17 cellular contexts compared by ENCODE assay signal in the genomic region with DNA sequence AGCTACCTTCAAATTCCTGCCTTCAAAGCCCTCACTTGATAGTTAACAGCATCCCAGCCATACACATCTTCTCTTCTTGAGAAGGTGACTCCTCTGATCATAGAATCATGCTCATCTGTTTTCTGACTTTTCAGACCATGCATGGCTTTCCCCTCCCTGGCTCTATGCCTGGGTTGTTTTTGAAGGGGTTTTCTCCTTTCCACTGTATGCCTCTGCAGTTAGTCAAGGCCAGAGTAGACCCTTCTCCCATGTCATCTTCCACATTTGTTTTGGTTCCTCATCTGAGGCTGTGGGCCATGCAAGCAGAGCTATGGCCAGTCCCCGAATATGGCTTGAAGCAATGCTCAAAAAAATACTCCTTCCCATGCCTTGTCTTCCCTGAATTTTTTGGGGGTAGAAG. TPM values are rescaled to one million over a fixed set of nuclear protein-coding genes. Genes with fewer than 3 reads are reported as not detected.
A peak's percentile ranks its signal among the peaks of the same experiment; 100 is the strongest.
DNase-seq lines count a peak whose midpoint lies in the region; ATAC-seq, FAIRE-seq and TF ChIP-seq lines count a peak whose summit lies in the region.
"Had no signal": no experiment of that assay in that cellular context is flagged by ENCODE, and none has a peak within 500 bp of the region (broad histone marks: within the 10 kb centered on the region; RNA-seq: fewer than 3 reads in every experiment).

No MANE protein-coding gene starts in this region.

- no peak overlapping the region for H3K4me3 ChIP-seq in cardiac muscle cell

- ATAC-seq in Right ventricle myocardium inferior (no peak), HG03342 (IDR thresholded peaks at IDR 0.05; ENCODE audit: unreplicated experiment) (no peak)
- peak; percentile 89 for ATAC-seq in stimulated activated memory B cell treated with anti-CD40 and anti-IgM and Interleukin-4, amounts not matched to agents 10 μg/mL and 1 μg/mL and 100 μg/mL, for 72 hours

- TF ChIP-seq CTCF in cardiac muscle cell (IDR thresholded peaks at IDR 0.05; ENCODE audit: low read depth, low read length) (no peak), brain (conservative IDR thresholded peaks at IDR 0.05) (no peak)

- no peaks in the 10 kb centered on the region for H3K36me3 ChIP-seq in cardiac muscle cell

- H3K27ac Mint-ChIP-seq in brain (peak overlapping the region in 3 of 5 experiments; percentile 5 to 51 (median 51)), immature natural killer cell (no peak overlapping the region)
- peak overlapping the region; percentile 88 for H3K27ac Mint-ChIP-seq in stimulated activated memory B cell treated with anti-CD40 and anti-IgM and Interleukin-4, amounts not matched to agents 10 μg/mL and 1 μg/mL and 100 μg/mL, for 72 hours
- H3K27ac Mint-ChIP-seq: CD14-positive monocyte had no signal

- no peak overlapping the region for H3K4me3 Mint-ChIP-seq in brain
- peak overlapping the region; percentile 70 for H3K4me3 Mint-ChIP-seq in stimulated activated memory B cell treated with anti-CD40 and anti-IgM and Interleukin-4, amounts not matched to agents 10 μg/mL and 1 μg/mL and 100 μg/mL, for 72 hours
- H3K4me3 Mint-ChIP-seq in immature natural killer cell: no peak overlapping the region
- H3K4me3 Mint-ChIP-seq: CD14-positive monocyte had no signal

- no peaks in the 10 kb centered on the region for H3K27me3 ChIP-seq in cardiac muscle cell

- TF ChIP-seq POLR2A in GM12892 (IDR thresholded peaks at IDR 0.05; ENCODE audit: low read depth, low read length): no peak

- intact Hi-C loops in Right ventricle myocardium inferior (cut with DNase I): loop anchor here (5.0 kb wide), 1 partner anchor 70 kb away; no protein-coding TSS in a partner anchor

- peaks cover 11% of the 10 kb centered on the region for H3K36me3 Mint-ChIP-seq in brain
- H3K36me3 Mint-ChIP-seq in stimulated activated memory B cell treated with anti-CD40 and anti-IgM and Interleukin-4, amounts not matched to agents 10 μg/mL and 1 μg/mL and 100 μg/mL, for 72 hours: peaks cover 54% of the 10 kb centered on the region
- H3K36me3 Mint-ChIP-seq in immature natural killer cell: peaks cover 4 to 8% (median 7%) of the 10 kb centered on the region in 3 donors

- no peaks in the 10 kb centered on the region for H3K9me3 ChIP-seq in cardiac muscle cell (ENCODE audit: low read depth)

- H3K4me1 Mint-ChIP-seq in brain: peaks cover 74% of the 10 kb centered on the region
- H3K4me1 Mint-ChIP-seq in stimulated activated memory B cell treated with anti-CD40 and anti-IgM and Interleukin-4, amounts not matched to agents 10 μg/mL and 1 μg/mL and 100 μg/mL, for 72 hours: peaks cover 34% of the 10 kb centered on the region
- no peaks in the 10 kb centered on the region for H3K4me1 Mint-ChIP-seq in immature natural killer cell

- no peak for DNase-seq in cardiac muscle cell (ENCODE audit: low read depth in 1 of 2, low spot score in 1 of 2)
- no peak for DNase-seq in Right ventricle myocardium inferior (ENCODE audit: missing footprints)
- no peak for DNase-seq in GM12892 (ENCODE audit: insufficient read length)
- no peak for DNase-seq in T-helper 9 cell
- no peak for DNase-seq in immature natural killer cell
- DNase-seq: NCI-H1436; NCI-H2029; NCI-H2171 treated with DMSO at 0.1 percent for 48 hours; NCI-H446 treated with DMSO at 0.1 percent for 48 hours; NK-92 treated with Interleukin-12 subunit alpha and Interleukin-12 subunit beta, amount 100 ng/mL, for 24 hours; OCI-M1; SIG-M5 had no signal

- H3K27me3 Mint-ChIP-seq in brain: peaks cover 2% of the 10 kb centered on the region
- no peaks in the 10 kb centered on the region for H3K27me3 Mint-ChIP-seq in stimulated activated memory B cell treated with anti-CD40 and anti-IgM and Interleukin-4, amounts not matched to agents 10 μg/mL and 1 μg/mL and 100 μg/mL, for 72 hours
- peaks cover 0 to 6% (median 3%) of the 10 kb centered on the region in 3 donors for H3K27me3 Mint-ChIP-seq in immature natural killer cell (ENCODE audit: low read depth in 3 of 3)

- H3K9me3 Mint-ChIP-seq in brain: no peaks in the 10 kb centered on the region
- H3K9me3 Mint-ChIP-seq in stimulated activated memory B cell treated with anti-CD40 and anti-IgM and Interleukin-4, amounts not matched to agents 10 μg/mL and 1 μg/mL and 100 μg/mL, for 72 hours: no peaks in the 10 kb centered on the region
- no peaks in the 10 kb centered on the region for H3K9me3 Mint-ChIP-seq in immature natural killer cell

- H3K4me1 ChIP-seq in cardiac muscle cell (ENCODE audit: low read depth): peaks cover 17% of the 10 kb centered on the region

- peak overlapping the region; percentile 1 for H3K27ac ChIP-seq in cardiac muscle cell

- FAIRE-seq in GM12892 (lab: Jason Lieb, UNC): peak; percentile 36

RNA-seq across cellular contexts. Expression of gene MCRS1, which starts 14.3 kb away (rescaled TPM):
- total RNA-seq in cardiac muscle cell (75.6 and 109 TPM in 2 replicates), Right ventricle myocardium inferior (88.9 TPM)
- polyA plus RNA-seq in cardiac muscle cell (74.5 and 104 TPM in 2 replicates), brain (ENCODE audit: insufficient read depth, low read depth, low replicate concordance) (79.7 TPM), immature natural killer cell (100 to 1,000 TPM in 1 of 3 donors, 10 to 100 TPM in 2; 76.3 to 101 (median 88.2) TPM)
- polyA plus RNA-seq in GM12892 (2012; ENCODE audit: missing spikeins): 36.5 TPM

RNA-seq across cellular contexts. Expression of gene FAM186B, which starts 23.2 kb away (rescaled TPM):
- total RNA-seq in cardiac muscle cell (0.21 and 1.6 TPM in 2 replicates), Right ventricle myocardium inferior (0.62 TPM)
- polyA plus RNA-seq in cardiac muscle cell (0.64 and 0.99 TPM in 2 replicates), brain (ENCODE audit: insufficient read depth, low read depth, low replicate concordance) (0.15 TPM), immature natural killer cell (not detected)
- 1.9 TPM for polyA plus RNA-seq in GM12892 (2012; ENCODE audit: missing spikeins)
- total RNA-seq: RPMI7951 had no signal
- polyA plus RNA-seq: CD14-positive monocyte had no signal

RNA-seq across cellular contexts. Expression of gene PRPF40B, which starts 41.2 kb away (rescaled TPM):
- total RNA-seq in cardiac muscle cell (27.4 and 52.9 TPM in 2 replicates), Right ventricle myocardium inferior (17.1 TPM)
- polyA plus RNA-seq in cardiac muscle cell (46.4 and 67.0 TPM in 2 replicates), brain (ENCODE audit: insufficient read depth, low read depth, low replicate concordance) (15.9 TPM), immature natural killer cell (1 to 10 TPM; 2.4 to 3.2 (median 2.8) TPM)
- polyA plus RNA-seq in GM12892 (2012; ENCODE audit: missing spikeins): 8.9 TPM

RNA-seq across cellular contexts. Expression of gene KCNH3, which starts 43.4 kb away (rescaled TPM):
- total RNA-seq in cardiac muscle cell: 0.86 and 1.0 TPM in 2 replicates
- 0.14 and 0.34 TPM in 2 replicates for polyA plus RNA-seq in cardiac muscle cell
- total RNA-seq in Right ventricle myocardium inferior: 0.27 TPM
- 0.36 TPM for polyA plus RNA-seq in GM12892 (2012; ENCODE audit: missing spikeins)
- 30.6 TPM for polyA plus RNA-seq in brain (ENCODE audit: insufficient read depth, low read depth, low replicate concordance)
- 1 to 10 TPM in 1 of 3 donors, under 1 TPM in 1, not detected in 1; 0.96 to 1.1 TPM for polyA plus RNA-seq in immature natural killer cell

Comparison
In these comparisons a context has a peak if more than half of its experiments do, and no peak if none do; other contexts are left out.
1. H3K27ac Mint-ChIP-seq: peak in brain (3 of 5) and stimulated activated memory B cell treated with anti-CD40 and anti-IgM and Interleukin-4, amounts not matched to agents 10 μg/mL and 1 μg/mL and 100 μg/mL, for 72 hours (single experiment); none in immature natural killer cell (0 of 6).